Comparison of ENCODE assay signal across 1 cellular context in the genomic region with DNA sequence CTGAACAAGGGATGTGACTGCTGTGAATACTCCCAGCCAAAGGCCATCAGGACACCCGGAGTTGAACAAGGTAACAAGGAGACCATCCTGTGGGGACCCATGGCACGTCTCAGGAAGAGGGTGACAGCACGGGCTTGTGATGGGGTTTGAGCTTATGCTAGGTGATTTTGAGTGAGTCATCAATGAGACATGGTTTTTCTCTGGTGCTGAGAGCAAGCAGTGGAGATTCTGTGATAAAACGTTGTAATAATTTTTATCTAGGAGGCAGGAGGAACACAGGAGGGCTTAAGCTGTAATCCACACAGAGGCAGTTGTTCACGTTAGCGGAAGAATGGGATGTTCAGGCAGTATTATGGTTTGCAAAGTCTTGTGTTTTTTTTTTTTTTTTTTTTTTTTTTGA.
TF ChIP-seq lines count a peak whose summit lies in the region.

No MANE protein-coding gene starts in this region.

TF ChIP-seq in WTC11, 78 proteins besides CTCF, POLR2A, EP300 and RAD21 (continued from another document):
- TF ChIP-seq ARID4B (CRISPR knock-in tag; IDR thresholded peaks at IDR 0.05; ENCODE audit: borderline replicate concordance): no peak
- no peak for TF ChIP-seq FOXP4 (CRISPR knock-in tag; IDR thresholded peaks at IDR 0.05)
- no peak for TF ChIP-seq ZBTB21 (CRISPR knock-in tag; IDR thresholded peaks at IDR 0.05; ENCODE audit: borderline replicate concordance)
- TF ChIP-seq ATF1 (CRISPR knock-in tag; IDR thresholded peaks at IDR 0.05): no peak
- no peak for TF ChIP-seq ZNF671 (CRISPR knock-in tag; IDR thresholded peaks at IDR 0.05)
- TF ChIP-seq TP53 (CRISPR knock-in tag; IDR thresholded peaks at IDR 0.05): no peak
- TF ChIP-seq, protein P1, sequence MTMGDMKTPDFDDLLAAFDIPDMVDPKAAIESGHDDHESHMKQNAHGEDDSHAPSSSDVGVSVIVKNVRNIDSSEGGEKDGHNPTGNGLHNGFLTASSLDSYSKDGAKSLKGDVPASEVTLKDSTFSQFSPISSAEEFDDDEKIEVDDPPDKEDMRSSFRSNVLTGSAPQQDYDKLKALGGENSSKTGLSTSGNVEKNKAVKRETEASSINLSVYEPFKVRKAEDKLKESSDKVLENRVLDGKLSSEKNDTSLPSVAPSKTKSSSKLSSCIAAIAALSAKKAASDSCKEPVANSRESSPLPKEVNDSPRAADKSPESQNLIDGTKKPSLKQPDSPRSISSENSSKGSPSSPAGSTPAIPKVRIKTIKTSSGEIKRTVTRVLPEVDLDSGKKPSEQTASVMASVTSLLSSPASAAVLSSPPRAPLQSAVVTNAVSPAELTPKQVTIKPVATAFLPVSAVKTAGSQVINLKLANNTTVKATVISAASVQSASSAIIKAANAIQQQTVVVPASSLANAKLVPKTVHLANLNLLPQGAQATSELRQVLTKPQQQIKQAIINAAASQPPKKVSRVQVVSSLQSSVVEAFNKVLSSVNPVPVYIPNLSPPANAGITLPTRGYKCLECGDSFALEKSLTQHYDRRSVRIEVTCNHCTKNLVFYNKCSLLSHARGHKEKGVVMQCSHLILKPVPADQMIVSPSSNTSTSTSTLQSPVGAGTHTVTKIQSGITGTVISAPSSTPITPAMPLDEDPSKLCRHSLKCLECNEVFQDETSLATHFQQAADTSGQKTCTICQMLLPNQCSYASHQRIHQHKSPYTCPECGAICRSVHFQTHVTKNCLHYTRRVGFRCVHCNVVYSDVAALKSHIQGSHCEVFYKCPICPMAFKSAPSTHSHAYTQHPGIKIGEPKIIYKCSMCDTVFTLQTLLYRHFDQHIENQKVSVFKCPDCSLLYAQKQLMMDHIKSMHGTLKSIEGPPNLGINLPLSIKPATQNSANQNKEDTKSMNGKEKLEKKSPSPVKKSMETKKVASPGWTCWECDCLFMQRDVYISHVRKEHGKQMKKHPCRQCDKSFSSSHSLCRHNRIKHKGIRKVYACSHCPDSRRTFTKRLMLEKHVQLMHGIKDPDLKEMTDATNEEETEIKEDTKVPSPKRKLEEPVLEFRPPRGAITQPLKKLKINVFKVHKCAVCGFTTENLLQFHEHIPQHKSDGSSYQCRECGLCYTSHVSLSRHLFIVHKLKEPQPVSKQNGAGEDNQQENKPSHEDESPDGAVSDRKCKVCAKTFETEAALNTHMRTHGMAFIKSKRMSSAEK (CRISPR knock-in tag; IDR thresholded peaks at IDR 0.05; ENCODE audit: borderline replicate concordance): no peak
- TF ChIP-seq, protein P2, sequence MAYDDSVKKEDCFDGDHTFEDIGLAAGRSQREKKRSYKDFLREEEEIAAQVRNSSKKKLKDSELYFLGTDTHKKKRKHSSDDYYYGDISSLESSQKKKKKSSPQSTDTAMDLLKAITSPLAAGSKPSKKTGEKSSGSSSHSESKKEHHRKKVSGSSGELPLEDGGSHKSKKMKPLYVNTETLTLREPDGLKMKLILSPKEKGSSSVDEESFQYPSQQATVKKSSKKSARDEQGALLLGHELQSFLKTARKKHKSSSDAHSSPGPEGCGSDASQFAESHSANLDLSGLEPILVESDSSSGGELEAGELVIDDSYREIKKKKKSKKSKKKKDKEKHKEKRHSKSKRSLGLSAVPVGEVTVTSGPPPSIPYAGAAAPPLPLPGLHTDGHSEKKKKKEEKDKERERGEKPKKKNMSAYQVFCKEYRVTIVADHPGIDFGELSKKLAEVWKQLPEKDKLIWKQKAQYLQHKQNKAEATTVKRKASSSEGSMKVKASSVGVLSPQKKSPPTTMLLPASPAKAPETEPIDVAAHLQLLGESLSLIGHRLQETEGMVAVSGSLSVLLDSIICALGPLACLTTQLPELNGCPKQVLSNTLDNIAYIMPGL (CRISPR knock-in tag; IDR thresholded peaks at IDR 0.05): no peak
- TF ChIP-seq TEAD4 (CRISPR knock-in tag; IDR thresholded peaks at IDR 0.05): no peak
- TF ChIP-seq ZNF121 (CRISPR knock-in tag; IDR thresholded peaks at IDR 0.05): no peak
- no peak for TF ChIP-seq E2F1 (CRISPR knock-in tag; IDR thresholded peaks at IDR 0.05)
- no peak for TF ChIP-seq JAZF1 (CRISPR knock-in tag; IDR thresholded peaks at IDR 0.05)
- no peak for TF ChIP-seq ZNF396 (CRISPR knock-in tag; IDR thresholded peaks at IDR 0.05; ENCODE audit: borderline replicate concordance)
- TF ChIP-seq ZNF416 (CRISPR knock-in tag; IDR thresholded peaks at IDR 0.05): no peak
